Comparison of ENCODE assay signal across 8 cellular contexts in the genomic region with DNA sequence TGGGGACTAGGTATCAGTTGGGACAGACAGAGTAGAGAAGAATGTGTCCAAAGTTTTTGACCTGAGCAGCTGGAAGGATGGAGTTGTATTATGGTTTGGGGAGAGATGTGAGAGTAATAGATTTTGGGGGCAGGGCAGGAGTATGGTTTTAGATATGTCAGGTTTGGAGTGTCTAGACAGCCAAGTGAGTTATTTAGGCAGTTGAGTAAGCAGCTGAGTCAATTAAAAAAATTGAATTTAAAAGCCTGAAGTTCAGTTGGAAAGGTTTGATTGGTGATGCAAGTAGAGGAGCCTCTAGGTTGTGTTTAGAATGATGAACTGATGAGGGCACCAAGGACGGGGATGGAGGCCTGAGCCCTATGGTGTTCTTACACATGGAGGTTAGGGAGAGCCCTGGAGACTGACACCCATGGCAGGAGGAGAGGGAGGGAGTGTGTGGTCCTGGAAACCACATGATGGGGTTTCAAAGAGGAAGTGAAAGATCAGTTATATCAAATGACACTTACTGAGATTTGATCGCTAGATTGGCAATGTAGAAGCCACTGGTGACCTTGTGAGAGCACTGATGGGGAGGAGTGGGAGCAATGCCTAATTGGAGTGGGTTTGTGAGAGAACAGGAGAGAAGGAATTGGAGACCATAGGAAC. TPM values are rescaled to one million over a fixed set of nuclear protein-coding genes. Genes with fewer than 3 reads are reported as not detected.
DNase-seq lines count a peak whose midpoint lies in the region; ATAC-seq, FAIRE-seq and TF ChIP-seq lines count a peak whose summit lies in the region.

No MANE protein-coding gene starts in this region.

- in situ Hi-C loops in GM13977 (cut with MboI; ENCODE audit: low pct_unique_long_range_greater_than_20kb, low sequenced_read_pairs, unreplicated experiment) (no loop called here), GM23248 (cut with MboI) (no loop called here)

- TF ChIP-seq CTCF in GM13977 (IDR thresholded peaks at IDR 0.05; ENCODE audit: extremely low read depth, insufficient read depth, missing control alignments) = no peak
- no peak for TF ChIP-seq CTCF in OCI-LY3 (IDR thresholded peaks at IDR 0.05; ENCODE audit: low read depth, low read length)
- no peak for TF ChIP-seq CTCF in foreskin keratinocyte (conservative IDR thresholded peaks at IDR 0.05)

- H3K79me2 ChIP-seq in GM23248 (ENCODE audit: insufficient read depth) (peaks cover 44% of the 10 kb centered on the region), OCI-LY3 (ENCODE audit: low read length) (no peaks in the 10 kb centered on the region)

- H3F3A ChIP-seq in GM23248 (ENCODE audit: insufficient read depth) = peaks cover 26% of the 10 kb centered on the region

- H2AFZ ChIP-seq in GM23248 = no peak overlapping the region
- H2AFZ ChIP-seq in OCI-LY3 (ENCODE audit: low read depth, low read length) = no peak overlapping the region

- H3K9ac ChIP-seq in GM23248 = no peak overlapping the region
- H3K9ac ChIP-seq in OCI-LY3 (ENCODE audit: low read length) = no peak overlapping the region

- FAIRE-seq in H54 (lab: Jason Lieb, UNC) = no peak

- H3K9me2 ChIP-seq in GM23248 (ENCODE audit: insufficient read depth) = no peaks in the 10 kb centered on the region

- peak overlapping the region; percentile 2 for H3K4me2 ChIP-seq in GM23248 (ENCODE audit: unreplicated experiment)
- peak overlapping the region; percentile 86 for H3K4me2 ChIP-seq in OCI-LY3 (ENCODE audit: low read length)

- H3K4me1 ChIP-seq in GM23248 (ENCODE audit: insufficient read depth) (peaks cover 43% of the 10 kb centered on the region), OCI-LY3 (ENCODE audit: low read length) (peaks cover 27% of the 10 kb centered on the region), foreskin keratinocyte (peaks cover 70% of the 10 kb centered on the region)

- H3K27me3 ChIP-seq in GM23248 (replicated peaks; ENCODE audit: insufficient read depth) = no peaks in the 10 kb centered on the region
- peaks cover 64% of the 10 kb centered on the region for H3K27me3 ChIP-seq in OCI-LY3 (ENCODE audit: low read depth, low read length)
- no peaks in the 10 kb centered on the region for H3K27me3 ChIP-seq in foreskin keratinocyte

- H3K4me3 ChIP-seq in GM23248 (no peak overlapping the region), OCI-LY3 (ENCODE audit: low read length) (peak overlapping the region; percentile 71)

- H3K9me3 ChIP-seq in GM23248 (ENCODE audit: low read depth) (no peaks in the 10 kb centered on the region), OCI-LY3 (ENCODE audit: insufficient read depth, low read length) (no peaks in the 10 kb centered on the region)

- ATAC-seq in foreskin keratinocyte (no peak), HG03025 (IDR thresholded peaks at IDR 0.05; ENCODE audit: low FRiP score, unreplicated experiment) (no peak)

- H3K36me3 ChIP-seq in GM23248 (ENCODE audit: low read depth) (no peaks in the 10 kb centered on the region), OCI-LY3 (replicated peaks; ENCODE audit: low read depth, low read length) (no peaks in the 10 kb centered on the region)

- H3K27ac ChIP-seq in GM23248 (no peak overlapping the region), OCI-LY3 (ENCODE audit: low read length) (no peak overlapping the region), foreskin keratinocyte (peak overlapping the region; percentile 96)

- DNase-seq in GM13977 (ENCODE audit: low spot score) (peak; percentile 24), GM23248 (no peak), foreskin keratinocyte (peak in 1 of 2 donors; percentile 61), mesenteric fat pad (ENCODE audit: low spot score) (no peak), H54 (ENCODE audit: insufficient read length, low spot score) (no peak)
- DNase-seq in effector CD8-positive, alpha-beta T cell (lab: John Stamatoyannopoulos, UW) = no peak

- WGBS in GM23248 (ENCODE audit: low coverage in 1 of 2, low lambda C conversion rate in 2 of 2, missing lambda C conversion rate in 2 of 2), 2 experiments = 93 to 96% methylated on average over 2 of the region's 2 CpGs

- no peaks in the 10 kb centered on the region for H4K20me1 ChIP-seq in GM23248 (ENCODE audit: insufficient read depth)
- H4K20me1 ChIP-seq in OCI-LY3 (ENCODE audit: insufficient read depth, low read length) = no peaks in the 10 kb centered on the region

- TF ChIP-seq POLR2A in H54 (IDR thresholded peaks at IDR 0.05; ENCODE audit: low read depth, low read length) = no peak

RNA-seq across cellular contexts. Expression of gene ITGA6, which starts 10.2 kb away (rescaled TPM):
- total RNA-seq in GM23248 (2014; rRNA removed; shearing (Covaris generic)) = 45.4 and 47.7 TPM in 2 replicates
- polyA plus RNA-seq in GM23248 (2016; fragmentation: Nextera tagmentation; extraction: Ambion mirVana) (18.9 and 20.3 TPM in 2 replicates), foreskin keratinocyte (168 and 201 TPM in 2 replicates)
- total RNA-seq in foreskin keratinocyte (815 and 842 TPM in 2 replicates), mesenteric fat pad (71.6 TPM)

Comparison
In these comparisons a context has a peak if more than half of its experiments do, and no peak if none do; other contexts are left out.
1. RNA of gene ITGA6, which starts 10.2 kb away (total RNA-seq): 815 to 842 TPM in foreskin keratinocyte; 71.6 TPM in mesenteric fat pad (single experiment) and 45.4 to 47.7 TPM in GM23248; every median in the first group is over 10 times any median in the second.